In genomic region chr9:83441390-83441789, GRCh38 we compare ENCODE assay signal across 23 cellular contexts.
DNase-seq lines count a peak whose midpoint lies in the region; ATAC-seq and TF ChIP-seq lines count a peak whose summit lies in the region.
"Had no signal": no experiment of that assay in that cellular context is flagged by ENCODE, and none has a peak within 500 bp of the region (broad histone marks: within the 10 kb centered on the region; RNA-seq: fewer than 3 reads in every experiment).

No MANE protein-coding gene starts in this region.

- TF ChIP-seq EP300 in tibial nerve (IDR thresholded peaks at IDR 0.05): peak in 1 of 2 donors; percentile 13

- WGBS in tibial nerve, 2 donors: 35 to 41% methylated on average over 3 of the region's 3 CpGs

- TF ChIP-seq POLR2A in breast epithelium (IDR thresholded peaks at IDR 0.05): no peak
- no peak for TF ChIP-seq POLR2A in tibial nerve (IDR thresholded peaks at IDR 0.05)

- H3K27ac ChIP-seq in breast epithelium (peak overlapping the region; percentile 20 to 29), Panc1 (ENCODE audit: low read length) (peak overlapping the region; percentile 55), right atrium auricular region (peak overlapping the region; percentile 8 to 37), tibial nerve (peak overlapping the region in 3 of 4 donors; percentile 6 to 51 (median 26))
- H3K27ac ChIP-seq: ovary had no signal

- CTCF ChIA-PET in MCF 10A (lab: Yijun Ruan, JAX): interaction anchor here (1.5 kb wide), 1 partner anchor 10 kb away, joined by 3 read pairs; no protein-coding TSS in a partner anchor
- CTCF ChIA-PET in Panc1 (lab: Charles Lee): no interaction called here

- H3K4me1 Mint-ChIP-seq in MCF 10A (ENCODE audit: insufficient read depth, unreplicated experiment): no peaks in the 10 kb centered on the region
- H3K4me1 Mint-ChIP-seq: CD4-positive, CD25-positive, alpha-beta regulatory T cell; T-helper 17 cell had no signal

- BruUV-seq in MCF 10A (replicated peaks; lab: Mats Ljungman, UMichigan) (no TSS peak), Panc1 (replicated peaks; lab: Mats Ljungman, UMichigan) (no TSS peak)

- no peaks in the 10 kb centered on the region for H3K27me3 ChIP-seq in breast epithelium
- no peaks in the 10 kb centered on the region for H3K27me3 ChIP-seq in Panc1 (ENCODE audit: control insufficient read depth, insufficient read depth, low read length)
- no peaks in the 10 kb centered on the region for H3K27me3 ChIP-seq in right atrium auricular region
- H3K27me3 ChIP-seq in tibial nerve: no peaks in the 10 kb centered on the region
- H3K27me3 ChIP-seq: ascending aorta, esophagus squamous epithelium, ovary had no signal

- no peak overlapping the region for H3K4me3 Mint-ChIP-seq in MCF 10A (ENCODE audit: unreplicated experiment)
- H3K4me3 Mint-ChIP-seq: activated CD8-positive, alpha-beta T cell treated with anti-CD3 and anti-CD28 coated beads, Interleukin-2, amount 10 ng/mL, durations not matched to agents 7 days and 5 days; activated naive CD4-positive, alpha-beta T cell treated with anti-CD3 and anti-CD28 coated beads for 36 hours; activated T-cell treated with anti-CD3 and anti-CD28 coated beads, Interleukin-2, amount 50 U/mL, for 24 hours; CD4-positive, CD25-positive, alpha-beta regulatory T cell; T-helper 17 cell had no signal

- in situ Hi-C loops in Panc1 (cut with HindIII; ENCODE audit: low pct_unique_long_range_greater_than_20kb, low sequenced_read_pairs): no loop called here

- DNase-seq in breast epithelium (ENCODE audit: low spot score in 2 of 2) (no peak), MCF 10A (ENCODE audit: unreplicated experiment) (no peak), Panc1 (ENCODE audit: low read depth, low spot score) (no peak), right atrium auricular region (ENCODE audit: low spot score) (no peak), tibial nerve (ENCODE audit: low spot score in 2 of 2) (peak in 1 of 2 donors; percentile 22), iPS-NIHi7 (ENCODE audit: extremely low spot score) (no peak), HuH-7.5 (ENCODE audit: low spot score) (no peak)
- DNase-seq in stimulated activated CD4-positive, alpha-beta T cell treated with anti-CD3 and anti-CD28 coated beads, Interleukin-15, amount 100 ng/mL, for 24 hours: no peak
- DNase-seq: activated CD8-positive, alpha-beta T cell treated with anti-CD3 and anti-CD28 coated beads, Interleukin-2, amount 10 ng/mL, durations not matched to agents 7 days and 5 days; activated naive CD4-positive, alpha-beta T cell treated with anti-CD3 and anti-CD28 coated beads for 36 hours; activated T-cell treated with anti-CD3 and anti-CD28 coated beads, Interleukin-2, amount 50 U/mL, for 24 hours; CD4-positive, CD25-positive, alpha-beta regulatory T cell; DMS 273 treated with DMSO at 0.1 percent for 48 hours; effector memory CD4-positive, alpha-beta T cell; esophagus squamous epithelium; GF-D8; head of caudate nucleus; NCI-H1694; NCI-H226; ovary; stimulated activated naive CD8-positive, alpha-beta T cell treated with anti-CD3 and anti-CD28 coated beads, Interleukin-15, Interleukin-2, amounts not matched to agents 100 U/mL and 50 U/mL, for 24 hours; T-helper 17 cell had no signal

- H3K9me3 ChIP-seq in breast epithelium (no peaks in the 10 kb centered on the region), Panc1 (ENCODE audit: control insufficient read depth, insufficient read depth, low read depth, low read length) (no peaks in the 10 kb centered on the region), right atrium auricular region (no peaks in the 10 kb centered on the region), tibial nerve (no peaks in the 10 kb centered on the region)
- H3K9me3 ChIP-seq: ascending aorta, esophagus squamous epithelium, ovary had no signal

- no peaks in the 10 kb centered on the region for H3K9me3 Mint-ChIP-seq in MCF 10A (ENCODE audit: unreplicated experiment)
- H3K9me3 Mint-ChIP-seq: activated naive CD4-positive, alpha-beta T cell treated with anti-CD3 and anti-CD28 coated beads for 36 hours; activated T-cell treated with anti-CD3 and anti-CD28 coated beads, Interleukin-2, amount 50 U/mL, for 24 hours had no signal

- intact Hi-C loops in breast epithelium (cut with DNase I; ENCODE audit: low total_unique reads) (no loop called here), MCF 10A (cut with micrococcal nuclease) (no loop called here), Panc1 (cut with micrococcal nuclease; ENCODE audit: unreplicated experiment) (no loop called here)

- POLR2A ChIA-PET in MCF 10A (lab: Yijun Ruan, JAX): interaction anchor here (0.7 kb wide), 1 partner anchor 1445 kb away, joined by 3 read pairs; no protein-coding TSS in a partner anchor
- POLR2A ChIA-PET in Panc1 (lab: Charles Lee): no interaction called here

- peaks cover 0 to 8% of the 10 kb centered on the region in 2 donors for H3K4me1 ChIP-seq in breast epithelium
- H3K4me1 ChIP-seq in Panc1 (ENCODE audit: control insufficient read depth, insufficient read depth, low read length): peaks cover 26% of the 10 kb centered on the region
- H3K4me1 ChIP-seq in right atrium auricular region: peaks cover 0 to 34% of the 10 kb centered on the region in 2 donors
- peaks cover 0 to 44% (median 4%) of the 10 kb centered on the region in 4 donors for H3K4me1 ChIP-seq in tibial nerve

- no peak for ATAC-seq in Panc1
- ATAC-seq: activated CD8-positive, alpha-beta T cell treated with anti-CD3 and anti-CD28 coated beads, Interleukin-2, amount 10 ng/mL, durations not matched to agents 7 days and 5 days; stimulated activated naive CD8-positive, alpha-beta T cell treated with anti-CD3 and anti-CD28 coated beads, Interleukin-15, Interleukin-2, amounts not matched to agents 100 U/mL and 50 U/mL, for 24 hours; T-helper 17 cell had no signal

- no peaks in the 10 kb centered on the region for H3K27me3 Mint-ChIP-seq in MCF 10A (ENCODE audit: insufficient read depth, unreplicated experiment)
- H3K27me3 Mint-ChIP-seq: activated T-cell treated with anti-CD3 and anti-CD28 coated beads, Interleukin-2, amount 50 U/mL, for 24 hours; CD4-positive, CD25-positive, alpha-beta regulatory T cell; T-helper 17 cell had no signal

- H3K4me3 ChIP-seq in breast epithelium (no peak overlapping the region), Panc1 (ENCODE audit: low read depth in 2 of 2, low read length in 2 of 2) (no peak overlapping the region), right atrium auricular region (no peak overlapping the region), tibial nerve (no peak overlapping the region)
- H3K4me3 ChIP-seq: ascending aorta, esophagus squamous epithelium, ovary had no signal

- no peak for TF ChIP-seq CTCF in breast epithelium (IDR thresholded peaks at IDR 0.05)
- TF ChIP-seq CTCF in MCF 10A (IDR thresholded peaks at IDR 0.05; ENCODE audit: unreplicated experiment): no peak
- no peak for TF ChIP-seq CTCF in Panc1 (IDR thresholded peaks at IDR 0.05)
- no peak for TF ChIP-seq CTCF in right atrium auricular region (IDR thresholded peaks at IDR 0.05)
- no peak for TF ChIP-seq CTCF in tibial nerve (IDR thresholded peaks at IDR 0.05)

- no peaks in the 10 kb centered on the region for H3K36me3 Mint-ChIP-seq in MCF 10A (ENCODE audit: insufficient read depth, unreplicated experiment)
- H3K36me3 Mint-ChIP-seq: CD4-positive, CD25-positive, alpha-beta regulatory T cell had no signal

- H3K36me3 ChIP-seq in breast epithelium (no peaks in the 10 kb centered on the region), Panc1 (ENCODE audit: control insufficient read depth, insufficient read depth, low read length) (no peaks in the 10 kb centered on the region), right atrium auricular region (no peaks in the 10 kb centered on the region), tibial nerve (no peaks in the 10 kb centered on the region)
- H3K36me3 ChIP-seq: ascending aorta, esophagus squamous epithelium, ovary had no signal

- H3K27ac Mint-ChIP-seq in MCF 10A (ENCODE audit: low read depth, unreplicated experiment): no peak overlapping the region
- H3K27ac Mint-ChIP-seq: activated CD8-positive, alpha-beta T cell treated with anti-CD3 and anti-CD28 coated beads, Interleukin-2, amount 10 ng/mL, durations not matched to agents 7 days and 5 days; activated naive CD4-positive, alpha-beta T cell treated with anti-CD3 and anti-CD28 coated beads for 36 hours; activated T-cell treated with anti-CD3 and anti-CD28 coated beads, Interleukin-2, amount 50 U/mL, for 24 hours; CD4-positive, CD25-positive, alpha-beta regulatory T cell; T-helper 17 cell had no signal
